Comparison of ENCODE assay signal across 8 cellular contexts in genomic region chr12:47742253-47742825, GRCh38. TPM values are rescaled to one million over a fixed set of nuclear protein-coding genes. Genes with fewer than 3 reads are reported as not detected.
DNase-seq lines count a peak whose midpoint lies in the region; ATAC-seq, FAIRE-seq and TF ChIP-seq lines count a peak whose summit lies in the region.

No MANE protein-coding gene starts in this region.

- H3K4me1 Mint-ChIP-seq in T-helper 17 cell (peaks cover 28% of the 10 kb centered on the region), astrocyte (ENCODE audit: low read depth, unreplicated experiment) (peaks cover 6% of the 10 kb centered on the region)

- no peaks in the 10 kb centered on the region for H4K20me1 ChIP-seq in astrocyte (ENCODE audit: insufficient read depth, low read length)

- peak; percentile 66 for FAIRE-seq in astrocyte (lab: Jason Lieb, UNC)

- H3K79me2 ChIP-seq in astrocyte (ENCODE audit: insufficient read depth, low read length): no peaks in the 10 kb centered on the region

- DNase-seq in AG20443 (ENCODE audit: low spot score) (peak; percentile 58), H7 (peak; percentile 89), T-helper 17 cell (peak; percentile 61 to 67 (median 65)), astrocyte (ENCODE audit: low read depth) (no peak), kidney epithelial cell (ENCODE audit: low read depth) (no peak), posterior vena cava (ENCODE audit: low spot score) (no peak)
- peak; percentile 68 for DNase-seq in stimulated activated CD8-positive, alpha-beta memory T cell treated with anti-CD3 and anti-CD28 coated beads, Interleukin-15, amount 100 ng/mL, for 24 hours (ENCODE audit: low read depth)

- H3K4me2 ChIP-seq in astrocyte (ENCODE audit: low read length): no peak overlapping the region

- no peak overlapping the region for H3K27ac Mint-ChIP-seq in T-helper 17 cell
- no peak overlapping the region for H3K27ac Mint-ChIP-seq in astrocyte (ENCODE audit: unreplicated experiment)

- H3K4me3 Mint-ChIP-seq in T-helper 17 cell: peak overlapping the region; percentile 28
- H3K4me3 Mint-ChIP-seq in astrocyte (ENCODE audit: unreplicated experiment): no peak overlapping the region

- peak; percentile 37 for ATAC-seq in T-helper 17 cell
- ATAC-seq in HG03159 (IDR thresholded peaks at IDR 0.05; ENCODE audit: unreplicated experiment): no peak

- H3K9me3 ChIP-seq in T-helper 17 cell (ENCODE audit: control insufficient read depth, low read length, poor library complexity, severe bottlenecking) (no peaks in the 10 kb centered on the region), astrocyte (ENCODE audit: insufficient read depth, low read depth, low read length) (no peaks in the 10 kb centered on the region)

- H3K9ac ChIP-seq in astrocyte (ENCODE audit: low read length): no peak overlapping the region

- H3K9me3 Mint-ChIP-seq in astrocyte (ENCODE audit: unreplicated experiment): peaks cover 3% of the 10 kb centered on the region

- H3K27me3 Mint-ChIP-seq in T-helper 17 cell (peaks cover 11% of the 10 kb centered on the region), astrocyte (ENCODE audit: low read depth, unreplicated experiment) (peaks cover 54% of the 10 kb centered on the region)

- TF ChIP-seq CTCF in astrocyte (IDR thresholded peaks at IDR 0.05; ENCODE audit: insufficient read depth, low read depth, low read length): peak; percentile 95
- TF ChIP-seq CTCF in kidney epithelial cell (IDR thresholded peaks at IDR 0.05; ENCODE audit: insufficient read depth, low read length, poor library complexity, severe bottlenecking): peak; percentile 90

- peaks cover 4% of the 10 kb centered on the region for H3K4me1 ChIP-seq in astrocyte (ENCODE audit: insufficient read depth, low read length)

- no peak overlapping the region for H2AFZ ChIP-seq in astrocyte (ENCODE audit: low read depth, low read length)

- 0 out of 2 replicates have a peak, but pooled peaks cover 1% of the 10 kb centered on the region for H3K27me3 ChIP-seq in H7 (ENCODE audit: control insufficient read depth, insufficient read depth, low read length)
- H3K27me3 ChIP-seq in astrocyte (ENCODE audit: insufficient read depth, low read length): peaks cover 18% of the 10 kb centered on the region
- peaks cover 8% of the 10 kb centered on the region for H3K27me3 ChIP-seq in kidney epithelial cell (ENCODE audit: control insufficient read depth, insufficient read depth, low read length)

- no peaks in the 10 kb centered on the region for H3K36me3 Mint-ChIP-seq in T-helper 17 cell (ENCODE audit: low read depth)
- H3K36me3 Mint-ChIP-seq in astrocyte (ENCODE audit: low read depth, unreplicated experiment): peaks cover 13% of the 10 kb centered on the region

- H3K27ac ChIP-seq in astrocyte (ENCODE audit: low read depth, low read length): no peak overlapping the region

- no peak overlapping the region for H3K4me3 ChIP-seq in H7 (ENCODE audit: insufficient read depth, low read depth, low read length)
- H3K4me3 ChIP-seq in astrocyte (ENCODE audit: insufficient read depth, low read depth, low read length): no peak overlapping the region
- H3K4me3 ChIP-seq in kidney epithelial cell (ENCODE audit: low read depth, low read length): no peak overlapping the region

- H3K36me3 ChIP-seq in H7 (replicated peaks; ENCODE audit: control insufficient read depth, insufficient read depth, low read length) (no peaks in the 10 kb centered on the region), astrocyte (ENCODE audit: insufficient read depth, low read length) (no peaks in the 10 kb centered on the region), kidney epithelial cell (ENCODE audit: control insufficient read depth, insufficient read depth, low read length) (no peaks in the 10 kb centered on the region)

- intact Hi-C loops in posterior vena cava (cut with DNase I): loop anchor here in 1 of 2 donors (5.0 kb wide), 1 partner anchor 35 kb away; no protein-coding TSS in a partner anchor

RNA-seq across cellular contexts. Expression of gene RAPGEF3, which starts 16.3 kb away (rescaled TPM):
- total RNA-seq in H7 (2014; rRNA removed; shearing (Covaris generic)): 10.5 and 11.8 TPM in 2 replicates
- total RNA-seq in T-helper 17 cell: under 1 TPM; 0.27 to 0.55 TPM
- total RNA-seq in astrocyte: 5.9 and 8.4 TPM in 2 replicates
- 8.7 and 14.3 TPM in 2 replicates for total RNA-seq in kidney epithelial cell
- 10 to 100 TPM; 18.3 to 33.5 TPM for total RNA-seq in posterior vena cava

RNA-seq across cellular contexts. Expression of gene ENDOU, which starts 17.0 kb away (rescaled TPM):
- not detected in 2 replicates for total RNA-seq in H7 (2014; rRNA removed; shearing (Covaris generic))
- total RNA-seq in T-helper 17 cell: under 1 TPM in 1 of 2 donors, not detected in 1; 0.12 TPM
- total RNA-seq in astrocyte: not detected in 2 replicates
- not detected in 2 replicates for total RNA-seq in kidney epithelial cell
- total RNA-seq in posterior vena cava: 1 to 10 TPM in 1 of 2 donors, under 1 TPM in 1; 0.38 to 1.7 TPM

RNA-seq across cellular contexts. Expression of gene SLC48A1, which starts 30.7 kb away (rescaled TPM):
- total RNA-seq in H7 (2014; rRNA removed; shearing (Covaris generic)): 10.9 and 12.4 TPM in 2 replicates
- total RNA-seq in T-helper 17 cell: 1 to 10 TPM; 5.9 to 6.9 TPM
- 17.7 and 23.8 TPM in 2 replicates for total RNA-seq in astrocyte
- 18.5 and 26.5 TPM in 2 replicates for total RNA-seq in kidney epithelial cell
- 10 to 100 TPM; 28.5 to 33.8 TPM for total RNA-seq in posterior vena cava

RNA-seq across cellular contexts. Expression of gene RPAP3, which starts 36.5 kb away (rescaled TPM):
- 19.5 and 28.9 TPM in 2 replicates for total RNA-seq in H7 (2014; rRNA removed; shearing (Covaris generic))
- total RNA-seq in T-helper 17 cell: 10 to 100 TPM; 22.7 to 23.5 TPM
- 36.2 and 39.2 TPM in 2 replicates for total RNA-seq in astrocyte
- 15.7 and 27.7 TPM in 2 replicates for total RNA-seq in kidney epithelial cell
- 10 to 100 TPM; 23.2 to 24.0 TPM for total RNA-seq in posterior vena cava

Comparison
In these comparisons a context has a peak if more than half of its experiments do, and no peak if none do; other contexts are left out.
1. DNase-seq: peak in AG20443 (single experiment), H7 (single experiment), T-helper 17 cell (3 of 3) and stimulated activated CD8-positive, alpha-beta memory T cell treated with anti-CD3 and anti-CD28 coated beads, Interleukin-15, amount 100 ng/mL, for 24 hours (single experiment); none in astrocyte (single experiment), kidney epithelial cell (single experiment) and posterior vena cava (single experiment).